In genomic region chr19:5711713-5712161, GRCh38 we compare ENCODE assay signal across 23 cellular contexts. TPM values are rescaled to one million over a fixed set of nuclear protein-coding genes. Genes with fewer than 3 reads are reported as not detected.
"Had no signal": no experiment of that assay in that cellular context is flagged by ENCODE, and none has a peak within 500 bp of the region (broad histone marks: within the 10 kb centered on the region; RNA-seq: fewer than 3 reads in every experiment).

No MANE protein-coding gene starts in this region.

- H3K27ac ChIP-seq: colonic mucosa, left lung, neutrophil, right atrium auricular region, tibial artery, uterus had no signal

- H3K9me3 ChIP-seq: colonic mucosa, left lung, neutrophil, right atrium auricular region, tibial artery, uterus had no signal

- DNase-seq: activated CD4-positive, CD25-positive, alpha-beta regulatory T cell treated with anti-CD3 and anti-CD28 coated beads, Interleukin-2, amount 50 U/mL, for 72 hours; activated naive CD4-positive, alpha-beta T cell; activated naive CD8-positive, alpha-beta T cell treated with anti-CD3 and anti-CD28 coated beads, Interleukin-2, amount 10 ng/mL, durations not matched to agents 7 days and 5 days; activated T-cell treated with anti-CD3 and anti-CD28 coated beads for 4 hours; central memory CD4-positive, alpha-beta T cell; colonic mucosa; mammary epithelial cell; naive B cell; small intestine; stimulated activated CD4-positive, alpha-beta T cell treated with anti-CD3 and anti-CD28 coated beads, Interleukin-4, amount 100 ng/mL, for 24 hours; stimulated activated naive CD4-positive, alpha-beta T cell; tibial artery; uterus had no signal

- H3K36me3 ChIP-seq: uterus had no signal

- H3K27me3 ChIP-seq: colonic mucosa, left lung, neutrophil, right atrium auricular region, tibial artery, uterus had no signal

- ATAC-seq: esophagus mucosa, left lung had no signal

- H3K4me3 ChIP-seq: colonic mucosa, left lung, right atrium auricular region, tibial artery, uterus had no signal

- H3K4me1 ChIP-seq: colonic mucosa, right atrium auricular region, tibial artery, uterus had no signal

RNA-seq across cellular contexts. Expression of gene CATSPERD, which starts 8.7 kb away (rescaled TPM):
- total RNA-seq: activated CD8-positive, alpha-beta memory T cell treated with anti-CD3 and anti-CD28 coated beads for 36 hours; activated naive CD8-positive, alpha-beta T cell treated with anti-CD3 and anti-CD28 coated beads, Interleukin-2, amount 10 ng/mL, durations not matched to agents 7 days and 5 days; colonic mucosa; esophagus mucosa; mammary epithelial cell; mononuclear cell; progenitor cell of endocrine pancreas; right atrium auricular region; subcutaneous adipose tissue; T-helper 1 cell treated with Interleukin-12 subunit alpha and Interleukin-12 subunit beta and Interleukin-4 antibody, amounts not matched to agents 30 ng/mL and 1 ng/mL, for 36 hours; uterus had no signal
- polyA plus RNA-seq: keratinocyte, mammary epithelial cell, small intestine had no signal
